8 cellular contexts compared by ENCODE assay signal in genomic region chr7:129271500-129272355, GRCh38. TPM values are rescaled to one million over a fixed set of nuclear protein-coding genes. Genes with fewer than 3 reads are reported as not detected.
DNase-seq lines count a peak whose midpoint lies in the region; ATAC-seq and TF ChIP-seq lines count a peak whose summit lies in the region.

No MANE protein-coding gene starts in this region.

- H3K36me3 Mint-ChIP-seq in stimulated activated naive CD8-positive, alpha-beta T cell treated with anti-CD3 and anti-CD28 coated beads, Interleukin-15, Interleukin-2, amounts not matched to agents 100 ng/mL and 50 ng/mL, for 24 hours (ENCODE audit: low read depth) = peaks cover 5% of the 10 kb centered on the region

- ATAC-seq in GM18517 (IDR thresholded peaks at IDR 0.05; ENCODE audit: unreplicated experiment) (peak; percentile 70), mucosa of descending colon (peak; percentile 92)

- no peak overlapping the region for H3K4me3 ChIP-seq in AG09309 (ENCODE audit: control insufficient read depth, low read depth, low read length)
- no peak overlapping the region for H3K4me3 ChIP-seq in mucosa of descending colon

- H3K4me3 Mint-ChIP-seq in stimulated activated naive CD8-positive, alpha-beta T cell treated with anti-CD3 and anti-CD28 coated beads, Interleukin-15, Interleukin-2, amounts not matched to agents 100 ng/mL and 50 ng/mL, for 24 hours = peak overlapping the region; percentile 71

- H3K27me3 Mint-ChIP-seq in stimulated activated naive CD8-positive, alpha-beta T cell treated with anti-CD3 and anti-CD28 coated beads, Interleukin-15, Interleukin-2, amounts not matched to agents 100 ng/mL and 50 ng/mL, for 24 hours = no peaks in the 10 kb centered on the region

- no peaks in the 10 kb centered on the region for H3K9me3 Mint-ChIP-seq in stimulated activated naive CD8-positive, alpha-beta T cell treated with anti-CD3 and anti-CD28 coated beads, Interleukin-15, Interleukin-2, amounts not matched to agents 100 ng/mL and 50 ng/mL, for 24 hours

- H3K4me1 ChIP-seq in mucosa of descending colon (ENCODE audit: low read depth) = no peaks in the 10 kb centered on the region

- DNase-seq in AG09309 (ENCODE audit: low read depth) (no peak), NCI-H2029 (lab: John Stamatoyannopoulos, UW) (peak; percentile 26), dermis blood vessel endothelial cell (peak; percentile 80), mucosa of descending colon (peak in 1 of 3 donors; percentile 83), retina (no peak)
- DNase-seq in activated CD4-positive, alpha-beta T cell treated with anti-CD3 and anti-CD28 coated beads for 24 hours (ENCODE audit: low read depth in 2 of 2) = peak; percentile 30 to 62

- peaks cover 6% of the 10 kb centered on the region for H3K9me3 ChIP-seq in mucosa of descending colon

- TF ChIP-seq CTCF in AG09309 (IDR thresholded peaks at IDR 0.05; ENCODE audit: control insufficient read depth, insufficient read depth, low read depth, low read length, missing control alignments) (peak; percentile 64), mucosa of descending colon (IDR thresholded peaks at IDR 0.05) (peak; percentile 50)

- H3K4me1 Mint-ChIP-seq in stimulated activated naive CD8-positive, alpha-beta T cell treated with anti-CD3 and anti-CD28 coated beads, Interleukin-15, Interleukin-2, amounts not matched to agents 100 ng/mL and 50 ng/mL, for 24 hours (ENCODE audit: low read depth) = peaks cover 15% of the 10 kb centered on the region

- no peaks in the 10 kb centered on the region for H3K36me3 ChIP-seq in mucosa of descending colon (ENCODE audit: low read depth)

- H3K27ac Mint-ChIP-seq in stimulated activated naive CD8-positive, alpha-beta T cell treated with anti-CD3 and anti-CD28 coated beads, Interleukin-15, Interleukin-2, amounts not matched to agents 100 ng/mL and 50 ng/mL, for 24 hours = peak overlapping the region; percentile 76

- intact Hi-C loops in mucosa of descending colon (cut with DNase I, micrococcal nuclease) = loop anchor here in 1 of 2 donors (10.0 kb wide), 1 partner anchor 57 kb away; no protein-coding TSS in a partner anchor

RNA-seq across cellular contexts. Expression of gene AHCYL2, which starts 46.9 kb away (rescaled TPM):
- 20.9 and 25.6 TPM in 2 replicates for total RNA-seq in dermis blood vessel endothelial cell
- total RNA-seq in mucosa of descending colon = 100 to 1,000 TPM; 215 to 717 (median 467) TPM

Comparison
In these comparisons a context has a peak if more than half of its experiments do, and no peak if none do; other contexts are left out.
1. DNase-seq: peak in NCI-H2029 (single experiment), activated CD4-positive, alpha-beta T cell treated with anti-CD3 and anti-CD28 coated beads for 24 hours (2 of 2) and dermis blood vessel endothelial cell (single experiment); none in AG09309 (single experiment) and retina (single experiment).